Comparison of ENCODE assay signal across 1 cellular context in genomic region chr17:61832463-61832862, GRCh38.
TF ChIP-seq lines count a peak whose summit lies in the region.

No MANE protein-coding gene starts in this region.

TF ChIP-seq in GM12878, 131 proteins besides CTCF, POLR2A, EP300 and RAD21:
- TF ChIP-seq ZNF622 (IDR thresholded peaks at IDR 0.05) (no peak), ATF2 (IDR thresholded peaks at IDR 0.05; ENCODE audit: low read length) (no peak), SUPT20H (IDR thresholded peaks at IDR 0.05; ENCODE audit: borderline replicate concordance, control insufficient read depth, low read depth, low read length) (no peak), ETV6 (conservative IDR thresholded peaks at IDR 0.05 in 1 of 2, IDR thresholded peaks at IDR 0.05 in 1 of 2; ENCODE audit: borderline replicate concordance in 1 of 2, low read depth in 1 of 2) (peak in 1 of 2 experiments; percentile 54; a peak in 1 of 4 replicates), BHLHE40 (IDR thresholded peaks at IDR 0.05; ENCODE audit: borderline replicate concordance in 1 of 2, low read depth in 2 of 2, low read length in 1 of 2) (no peak), CREB1 (IDR thresholded peaks at IDR 0.05; ENCODE audit: low read depth) (no peak), SMC3 (IDR thresholded peaks at IDR 0.05; ENCODE audit: borderline replicate concordance, low read length) (no peak), NFXL1 (IDR thresholded peaks at IDR 0.05; ENCODE audit: borderline replicate concordance) (peak; percentile 52; the same call in 1 of the 2 replicates)
TF ChIP-seq in GM12878: peak in this region for 2.
